In the genomic region with DNA sequence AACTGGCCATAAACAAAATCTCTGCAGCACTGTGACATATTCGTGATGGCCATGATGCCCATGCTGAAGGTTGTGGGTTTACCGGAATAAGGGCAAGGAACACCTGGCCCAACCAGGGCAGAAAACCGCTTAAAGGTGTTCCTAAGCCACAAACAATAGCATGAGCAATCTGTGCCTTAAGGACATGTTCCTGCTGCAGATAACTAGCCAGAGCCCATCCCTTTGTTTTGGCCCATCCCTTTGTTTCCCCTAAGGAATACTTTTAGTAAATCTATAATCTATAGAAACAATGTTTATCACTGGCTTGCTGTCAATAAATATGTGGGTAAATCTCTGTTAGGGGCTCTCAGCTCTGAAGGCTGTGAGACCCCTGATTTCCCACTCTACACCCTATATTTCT, we compare ENCODE assay signal across 12 cellular contexts. TPM values are rescaled to one million over a fixed set of nuclear protein-coding genes. Genes with fewer than 3 reads are reported as not detected.
A peak's percentile ranks its signal among the peaks of the same experiment; 100 is the strongest.
DNase-seq lines count a peak whose midpoint lies in the region; ATAC-seq, FAIRE-seq and TF ChIP-seq lines count a peak whose summit lies in the region.
"Not testable (repeated sequence)": the region's sequence is repeated elsewhere in the genome, so short reads cannot be mapped to it uniquely, and the experiment has no call there.
"Had no signal": no experiment of that assay in that cellular context is flagged by ENCODE, and none has a peak within 500 bp of the region (broad histone marks: within the 10 kb centered on the region; RNA-seq: fewer than 3 reads in every experiment).

No MANE protein-coding gene starts in this region.

- H3K4me3 Mint-ChIP-seq in CD4-positive, alpha-beta T cell; CD8-positive, alpha-beta T cell; activated CD4-positive, alpha-beta T cell treated with anti-CD3 and anti-CD28 coated beads for 36 hours: not testable (repeated sequence)
- H3K4me3 Mint-ChIP-seq in naive thymus-derived CD8-positive, alpha-beta T cell, result peak overlapping the region in 4 of 10 donors; percentile 28 to 77 (median 46)

- H3K9ac ChIP-seq in HepG2 (ENCODE audit: insufficient read depth, low read depth, low read length), result not testable (repeated sequence)

- peaks cover 66% of the 10 kb centered on the region for H3K4me1 ChIP-seq in CD8-positive, alpha-beta T cell (ENCODE audit: insufficient read depth, low read length)
- H3K4me1 ChIP-seq in HepG2 (ENCODE audit: insufficient read depth, low read length), result not testable (repeated sequence)

- TF ChIP-seq EP300 in HepG2 (IDR thresholded peaks at IDR 0.05; ENCODE audit: low read depth in 2 of 2, low read length in 2 of 2); HepG2 (CRISPR knock-in tag; IDR thresholded peaks at IDR 0.05; ENCODE audit: borderline replicate concordance): not testable (repeated sequence)

- intact Hi-C loops in CD4-positive, alpha-beta T cell (cut with DNase I, micrococcal nuclease); CD8-positive, alpha-beta T cell (cut with DNase I, micrococcal nuclease); activated CD4-positive, alpha-beta T cell treated with anti-CD3 and anti-CD28 coated beads for 36 hours (cut with DNase I, micrococcal nuclease); HepG2 (cut with micrococcal nuclease; ENCODE audit: unreplicated experiment): not testable (repeated sequence)

- not testable (repeated sequence) for H3K27me3 Mint-ChIP-seq in CD4-positive, alpha-beta T cell; CD8-positive, alpha-beta T cell (ENCODE audit: low read depth); activated CD4-positive, alpha-beta T cell treated with anti-CD3 and anti-CD28 coated beads for 36 hours; naive thymus-derived CD8-positive, alpha-beta T cell

- not testable (repeated sequence) for H3K9me3 ChIP-seq in CD4-positive, alpha-beta T cell (ENCODE audit: control insufficient read depth, low read length); CD8-positive, alpha-beta T cell (ENCODE audit: low read length)
- H3K9me3 ChIP-seq in HepG2 (ENCODE audit: low read length), result peaks cover 22% of the 10 kb centered on the region; the same call in 1 of the 2 replicates

- not testable (repeated sequence) for H2AFZ ChIP-seq in HepG2 (ENCODE audit: low read length)

- in situ Hi-C loops in HepG2 (cut with HindIII; ENCODE audit: extremely low pct_ligation_motif_present, low pct_unique_long_range_greater_than_20kb), result not testable (repeated sequence)

- CTCF ChIA-PET in CD4-positive, alpha-beta T cell (lab: Charles Lee), result interaction anchor here (2.1 to 6.2 kb wide), 2 partner anchors 8 to 101 kb away, joined by 5 to 27 read pairs; partner anchors contain the start of gene THEM4
- CTCF ChIA-PET in CD8-positive, alpha-beta T cell (lab: Charles Lee), result interaction anchor here (3.6 kb wide), 1 partner anchor 8 kb away, joined by 26 read pairs; the partner anchor contains the start of gene THEM4
- CTCF ChIA-PET in activated CD4-positive, alpha-beta T cell treated with anti-CD3 and anti-CD28 coated beads for 36 hours (lab: Charles Lee), result interaction anchor here (2.2 kb wide), 1 partner anchor 8 kb away, joined by 9 read pairs; the partner anchor contains the start of gene THEM4
- CTCF ChIA-PET in HepG2 (lab: Yijun Ruan, JAX; ENCODE audit: low intra/inter-chr PET ratio, low total read pairs), result not testable (repeated sequence)

- H3K4me3 ChIP-seq in CD8-positive, alpha-beta T cell (ENCODE audit: low read depth, low read length); HepG2 (replicated peaks in 1 of 3; ENCODE audit: insufficient read depth in 1 of 3, low read depth in 2 of 3, low read length in 3 of 3): not testable (repeated sequence)

- WGBS in HepG2 (ENCODE audit: low lambda C conversion rate), result 92% methylated on average over 2 of the region's 3 CpGs

- not testable (repeated sequence) for H3K4me2 ChIP-seq in HepG2 (ENCODE audit: low read depth, low read length)

- not testable (repeated sequence) for H3K27me3 ChIP-seq in CD4-positive, alpha-beta T cell (ENCODE audit: control insufficient read depth, insufficient read depth, low read length); CD8-positive, alpha-beta T cell (ENCODE audit: insufficient read depth, low read length); HepG2 (ENCODE audit: control insufficient read depth in 1 of 2, insufficient read depth in 2 of 2, low read length in 2 of 2)

- TF ChIP-seq POLR2A in HepG2 (IDR thresholded peaks at IDR 0.05; ENCODE audit: insufficient read depth in 1 of 2, low read depth in 2 of 2, low read length in 2 of 2), result not testable (repeated sequence)

- not testable (repeated sequence) for BruUV-seq in HepG2 (replicated peaks; lab: Mats Ljungman, UMichigan)

- H3K79me2 ChIP-seq in HepG2 (ENCODE audit: insufficient read depth, low read length), result not testable (repeated sequence)

- not testable (repeated sequence) for H4K20me1 ChIP-seq in HepG2 (ENCODE audit: insufficient read depth, low read length)

- not testable (repeated sequence) for ATAC-seq in CD4-positive, alpha-beta T cell (ENCODE audit: poor library complexity); CD8-positive, alpha-beta T cell; activated CD4-positive, alpha-beta T cell treated with anti-CD3 and anti-CD28 coated beads for 36 hours; HepG2; naive thymus-derived CD8-positive, alpha-beta T cell

- H3K36me3 ChIP-seq in CD8-positive, alpha-beta T cell (ENCODE audit: insufficient read depth, low read length); HepG2 (replicated peaks in 1 of 2; ENCODE audit: control insufficient read depth in 1 of 2, insufficient read depth in 2 of 2, low read length in 2 of 2): not testable (repeated sequence)

- FAIRE-seq in HepG2 (lab: Jason Lieb, UNC), result not testable (repeated sequence)

- H3K27ac Mint-ChIP-seq in CD4-positive, alpha-beta T cell, result peak overlapping the region; percentile 96
- peak overlapping the region; percentile 41 for H3K27ac Mint-ChIP-seq in CD8-positive, alpha-beta T cell
- peak overlapping the region; percentile 24 for H3K27ac Mint-ChIP-seq in activated CD4-positive, alpha-beta T cell treated with anti-CD3 and anti-CD28 coated beads for 36 hours
- peak overlapping the region in 8 of 10 donors; percentile 29 to 97 (median 76) for H3K27ac Mint-ChIP-seq in naive thymus-derived CD8-positive, alpha-beta T cell

- TF ChIP-seq CTCF in CD4-positive, alpha-beta T cell (IDR thresholded peaks at IDR 0.05); CD8-positive, alpha-beta T cell (IDR thresholded peaks at IDR 0.05); HepG2 (CRISPR knock-in tag; IDR thresholded peaks at IDR 0.05): not testable (repeated sequence)

- not testable (repeated sequence) for TF ChIP-seq RAD21 in HepG2 (CRISPR knock-in tag; IDR thresholded peaks at IDR 0.05)

- peaks cover 85% of the 10 kb centered on the region for H3K4me1 Mint-ChIP-seq in CD4-positive, alpha-beta T cell (ENCODE audit: low read depth)
- peaks cover 83% of the 10 kb centered on the region for H3K4me1 Mint-ChIP-seq in CD8-positive, alpha-beta T cell (ENCODE audit: low read depth)
- peaks cover 83% of the 10 kb centered on the region for H3K4me1 Mint-ChIP-seq in activated CD4-positive, alpha-beta T cell treated with anti-CD3 and anti-CD28 coated beads for 36 hours
- H3K4me1 Mint-ChIP-seq in naive thymus-derived CD8-positive, alpha-beta T cell, result peaks cover 55 to 82% (median 80%) of the 10 kb centered on the region in 4 donors

- not testable (repeated sequence) for H3K27ac ChIP-seq in CD4-positive, alpha-beta T cell (ENCODE audit: low read depth, low read length); CD8-positive, alpha-beta T cell (ENCODE audit: low read depth, low read length); HepG2 (ENCODE audit: extremely low read length, insufficient read depth, low read length)

- H3K9me3 Mint-ChIP-seq in CD4-positive, alpha-beta T cell, result peaks cover 12% of the 10 kb centered on the region
- peaks cover 24% of the 10 kb centered on the region for H3K9me3 Mint-ChIP-seq in CD8-positive, alpha-beta T cell
- peaks cover 39% of the 10 kb centered on the region for H3K9me3 Mint-ChIP-seq in activated CD4-positive, alpha-beta T cell treated with anti-CD3 and anti-CD28 coated beads for 36 hours (ENCODE audit: low read depth)
- peaks cover 6 to 46% (median 24%) of the 10 kb centered on the region in 9 donors for H3K9me3 Mint-ChIP-seq in naive thymus-derived CD8-positive, alpha-beta T cell

- H3K36me3 Mint-ChIP-seq in CD4-positive, alpha-beta T cell (ENCODE audit: low read depth), result peaks cover 68% of the 10 kb centered on the region
- H3K36me3 Mint-ChIP-seq in CD8-positive, alpha-beta T cell, result peaks cover 40% of the 10 kb centered on the region
- peaks cover 71% of the 10 kb centered on the region for H3K36me3 Mint-ChIP-seq in activated CD4-positive, alpha-beta T cell treated with anti-CD3 and anti-CD28 coated beads for 36 hours (ENCODE audit: low read depth)
- peaks cover 18 to 37% (median 37%) of the 10 kb centered on the region in 3 donors for H3K36me3 Mint-ChIP-seq in naive thymus-derived CD8-positive, alpha-beta T cell

- POLR2A ChIA-PET in CD4-positive, alpha-beta T cell (lab: Charles Lee), result interaction anchor here (7.8 kb wide), 1 partner anchor 7 kb away, joined by 106 read pairs; the partner anchor contains the start of gene THEM4
- POLR2A ChIA-PET in CD8-positive, alpha-beta T cell (lab: Charles Lee); activated CD4-positive, alpha-beta T cell treated with anti-CD3 and anti-CD28 coated beads for 36 hours (lab: Charles Lee): not testable (repeated sequence)
- POLR2A ChIA-PET in HepG2 (lab: Yijun Ruan, JAX), result interaction anchor here (1.0 kb wide), 1 partner anchor 8 kb away, joined by 3 read pairs; the partner anchor contains the start of gene THEM4
- POLR2A ChIA-PET in naive thymus-derived CD8-positive, alpha-beta T cell (lab: Charles Lee), result interaction anchor here (11.8 kb wide), 1 partner anchor 8 kb away, joined by 189 read pairs; the partner anchor contains the start of gene THEM4

- not testable (repeated sequence) for DNase-seq in CD4-positive, alpha-beta T cell; CD8-positive, alpha-beta T cell; activated CD4-positive, alpha-beta T cell treated with anti-CD3 and anti-CD28 coated beads for 36 hours; HepG2 (ENCODE audit: low spot score); naive thymus-derived CD8-positive, alpha-beta T cell

RNA-seq across cellular contexts. Expression of gene THEM4, which starts 8.5 kb away (rescaled TPM):
- 10 to 100 TPM; 24.0 to 24.5 TPM for total RNA-seq in CD4-positive, alpha-beta T cell
- 10 to 100 TPM; 14.3 to 16.8 TPM for total RNA-seq in CD8-positive, alpha-beta T cell
- 10 to 100 TPM; 23.9 to 26.0 TPM for total RNA-seq in activated CD4-positive, alpha-beta T cell treated with anti-CD3 and anti-CD28 coated beads for 36 hours
- total RNA-seq in HepG2 (2016; rRNA removed; fragmentation: Illumina TruSeq; extraction: Trizol), result 10.9 and 12.8 TPM in 2 replicates
- 11.8 and 13.1 TPM in 2 replicates for total RNA-seq in HepG2 (2016; cell fraction: cytosol; rRNA removed; fragmentation: Illumina TruSeq; extraction: Trizol; ENCODE audit: low read depth)
- total RNA-seq in HepG2 (2016; cell fraction: insoluble cytoplasmic fraction; rRNA removed; fragmentation: Illumina TruSeq; extraction: Trizol), result 10.3 and 12.6 TPM in 2 replicates
- 18.4 TPM in 2 replicates for total RNA-seq in HepG2 (2016; cell fraction: membrane; rRNA removed; fragmentation: Illumina TruSeq; extraction: Trizol)
- 4.8 and 7.4 TPM in 2 replicates for total RNA-seq in HepG2 (2016; cell fraction: nucleus; rRNA removed; fragmentation: Illumina TruSeq; extraction: Trizol)
- 11.2 and 13.9 TPM in 2 replicates for polyA plus RNA-seq in HepG2 (2011; rRNA removed)
- polyA plus RNA-seq in HepG2 (2011; cell fraction: cytosol; rRNA removed), result 6.1 and 9.4 TPM in 2 replicates
- polyA plus RNA-seq in HepG2 (2011; cell fraction: nucleus; rRNA removed), result 5.0 and 8.6 TPM in 2 replicates
- 7.4 and 9.5 TPM in 2 replicates for polyA plus RNA-seq in HepG2 (2012)
- 17.6 and 24.8 TPM in 2 replicates for polyA plus RNA-seq in HepG2 (2016; cell fraction: cytosol; fragmentation: Illumina TruSeq; extraction: Trizol; ENCODE audit: low read depth)
- 15.4 and 16.4 TPM in 2 replicates for polyA plus RNA-seq in HepG2 (2016; cell fraction: insoluble cytoplasmic fraction; fragmentation: Illumina TruSeq; extraction: Trizol; ENCODE audit: low read depth)
- polyA plus RNA-seq in HepG2 (2016; cell fraction: membrane; fragmentation: Illumina TruSeq; extraction: Trizol; ENCODE audit: low read depth), result 18.9 and 19.1 TPM in 2 replicates
- polyA plus RNA-seq in HepG2 (2016; cell fraction: nucleus; fragmentation: Illumina TruSeq; extraction: Trizol; ENCODE audit: insufficient read depth, low read depth), result 14.0 and 15.0 TPM in 2 replicates
- 4.5 and 24.8 TPM in 2 replicates for polyA minus RNA-seq in HepG2 (2011; rRNA and poly(A)+ RNA removed; ENCODE audit: low replicate concordance)
- 3.4 and 4.2 TPM in 2 replicates for polyA minus RNA-seq in HepG2 (2011; cell fraction: cytosol; rRNA and poly(A)+ RNA removed)
- polyA minus RNA-seq in HepG2 (2011; cell fraction: nucleus; rRNA and poly(A)+ RNA removed), result 11.7 and 12.8 TPM in 2 replicates
- 100 to 1,000 TPM; 154 to 166 TPM for total RNA-seq in naive thymus-derived CD8-positive, alpha-beta T cell
- polyA plus RNA-seq in naive thymus-derived CD8-positive, alpha-beta T cell, result 100 to 1,000 TPM in 2 of 3 donors, 10 to 100 TPM in 1; 82.2 to 116 (median 103) TPM
- total RNA-seq: G401 had no signal

RNA-seq across cellular contexts. Expression of gene THEM5, which starts 47.3 kb away (rescaled TPM):
- total RNA-seq in CD4-positive, alpha-beta T cell, result not detected
- total RNA-seq in CD8-positive, alpha-beta T cell, result not detected
- total RNA-seq in activated CD4-positive, alpha-beta T cell treated with anti-CD3 and anti-CD28 coated beads for 36 hours, result not detected
- not detected in 2 replicates for total RNA-seq in HepG2 (2016; rRNA removed; fragmentation: Illumina TruSeq; extraction: Trizol)
- total RNA-seq in HepG2 (2016; cell fraction: cytosol; rRNA removed; fragmentation: Illumina TruSeq; extraction: Trizol; ENCODE audit: low read depth), result not detected in 2 replicates
- total RNA-seq in HepG2 (2016; cell fraction: insoluble cytoplasmic fraction; rRNA removed; fragmentation: Illumina TruSeq; extraction: Trizol), result not detected in 2 replicates
- not detected in 2 replicates for total RNA-seq in HepG2 (2016; cell fraction: membrane; rRNA removed; fragmentation: Illumina TruSeq; extraction: Trizol)
- total RNA-seq in HepG2 (2016; cell fraction: nucleus; rRNA removed; fragmentation: Illumina TruSeq; extraction: Trizol), result not detected in 2 replicates
- polyA plus RNA-seq in HepG2 (2011; rRNA removed), result not detected in 2 replicates
- not detected in 2 replicates for polyA plus RNA-seq in HepG2 (2011; cell fraction: cytosol; rRNA removed)
- not detected in 2 replicates for polyA plus RNA-seq in HepG2 (2011; cell fraction: nucleus; rRNA removed)
- not detected in 2 replicates for polyA plus RNA-seq in HepG2 (2012)
- not detected in 2 replicates for polyA plus RNA-seq in HepG2 (2016; cell fraction: cytosol; fragmentation: Illumina TruSeq; extraction: Trizol; ENCODE audit: low read depth)
- polyA plus RNA-seq in HepG2 (2016; cell fraction: insoluble cytoplasmic fraction; fragmentation: Illumina TruSeq; extraction: Trizol; ENCODE audit: low read depth), result not detected in 2 replicates
- polyA plus RNA-seq in HepG2 (2016; cell fraction: membrane; fragmentation: Illumina TruSeq; extraction: Trizol; ENCODE audit: low read depth), result not detected in 2 replicates
- not detected in 2 replicates for polyA plus RNA-seq in HepG2 (2016; cell fraction: nucleus; fragmentation: Illumina TruSeq; extraction: Trizol; ENCODE audit: insufficient read depth, low read depth)
- polyA minus RNA-seq in HepG2 (2011; rRNA and poly(A)+ RNA removed; ENCODE audit: low replicate concordance), result 6.5 TPM in 1 of 2 replicates, not detected in the other
- polyA minus RNA-seq in HepG2 (2011; cell fraction: cytosol; rRNA and poly(A)+ RNA removed), result not detected in 2 replicates
- polyA minus RNA-seq in HepG2 (2011; cell fraction: nucleus; rRNA and poly(A)+ RNA removed), result not detected in 2 replicates
- total RNA-seq in naive thymus-derived CD8-positive, alpha-beta T cell, result not detected
- polyA plus RNA-seq in naive thymus-derived CD8-positive, alpha-beta T cell, result not detected
- total RNA-seq: A673; CD8-positive, alpha-beta memory T cell; Daoy; G401; GM12878 had no signal
- polyA plus RNA-seq: AG04450, CD14-positive monocyte had no signal

Comparison
In these comparisons a context has a peak if more than half of its experiments do, and no peak if none do; other contexts are left out.
1. H3K27ac Mint-ChIP-seq: peak in every context shown above with its lines; median percentile 96 in CD4-positive, alpha-beta T cell; 76 in naive thymus-derived CD8-positive, alpha-beta T cell; 41 in CD8-positive, alpha-beta T cell; 24 in activated CD4-positive, alpha-beta T cell treated with anti-CD3 and anti-CD28 coated beads for 36 hours.
2. RNA of gene THEM4, which starts 8.5 kb away (total RNA-seq): 154 to 166 TPM in naive thymus-derived CD8-positive, alpha-beta T cell; 23.9 to 26.0 TPM in activated CD4-positive, alpha-beta T cell treated with anti-CD3 and anti-CD28 coated beads for 36 hours, 24.0 to 24.5 TPM in CD4-positive, alpha-beta T cell, 14.3 to 16.8 TPM in CD8-positive, alpha-beta T cell and 4.8 to 18.4 TPM in HepG2; every median in the first group is over 4 times any median in the second.